ENCODE assay signal across 8 cellular contexts in the genomic region with DNA sequence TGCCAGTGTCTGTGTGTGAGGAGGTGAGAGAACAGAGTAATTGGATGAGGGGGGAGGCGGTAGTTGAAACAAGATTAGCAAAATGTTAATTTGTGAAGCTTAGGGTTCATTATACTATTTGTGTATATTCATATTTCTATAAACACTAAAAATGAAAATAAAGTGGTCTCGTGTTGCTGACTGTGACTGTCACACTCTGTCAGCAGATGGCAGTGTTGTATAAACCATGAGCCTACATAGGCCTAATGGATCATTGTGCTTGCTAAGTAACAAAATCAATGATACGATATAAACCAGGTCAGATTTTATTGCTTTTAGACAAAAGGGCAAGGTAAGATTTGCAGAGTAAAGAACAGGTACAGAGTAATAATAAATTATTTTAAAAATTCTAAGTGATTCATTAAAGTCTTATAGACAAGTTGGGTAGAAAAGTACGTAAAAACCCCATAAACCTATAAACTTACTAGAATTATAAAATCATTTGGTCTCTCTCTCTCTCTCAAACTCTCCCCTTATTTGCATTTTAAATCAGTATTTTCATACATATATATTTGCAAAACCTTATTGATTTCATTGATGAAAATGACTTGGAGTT.
DNase-seq lines count a peak whose midpoint lies in the region; ATAC-seq, FAIRE-seq and TF ChIP-seq lines count a peak whose summit lies in the region.

No MANE protein-coding gene starts in this region.

- no peaks in the 10 kb centered on the region for H3K79me2 ChIP-seq in PC-9 (ENCODE audit: low read depth)

- no peaks in the 10 kb centered on the region for H3K4me1 ChIP-seq in PC-9 (replicated peaks; ENCODE audit: insufficient read depth)
- no peaks in the 10 kb centered on the region for H3K4me1 ChIP-seq in adrenal gland (replicated peaks in 1 of 2)
- no peaks in the 10 kb centered on the region for H3K4me1 ChIP-seq in left ventricle myocardium inferior
- H3K4me1 ChIP-seq in small intestine (ENCODE audit: control insufficient read depth in 2 of 2, insufficient read depth in 1 of 2, low read depth in 1 of 2, low read length in 1 of 2): no peaks in the 10 kb centered on the region

- H2AFZ ChIP-seq in PC-9: no peak overlapping the region

- intact Hi-C loops in PC-9 (cut with micrococcal nuclease; ENCODE audit: unreplicated experiment): loop anchor here (10.0 kb wide), 1 partner anchor 129 kb away; no protein-coding TSS in a partner anchor
- intact Hi-C loops in adrenal gland (cut with DNase I): loop anchor here in 1 of 2 donors (10.0 kb wide), 1 partner anchor 129 kb away; no protein-coding TSS in a partner anchor
- intact Hi-C loops in left ventricle myocardium inferior (cut with micrococcal nuclease): no loop called here

- peak overlapping the region; percentile 42; the same call in 1 of the 2 replicates for H3K4me2 ChIP-seq in PC-9

- H3K4me3 ChIP-seq in PC-9 (no peak overlapping the region), adrenal gland (no peak overlapping the region), left ventricle myocardium inferior (no peak overlapping the region), small intestine (ENCODE audit: low read depth in 1 of 2, low read length in 2 of 2) (no peak overlapping the region)

- TF ChIP-seq CTCF in PC-9 (conservative IDR thresholded peaks at IDR 0.05) (peak; percentile 83), adrenal gland (IDR thresholded peaks at IDR 0.05) (peak; percentile 53 to 80 (median 77)), left ventricle myocardium inferior (IDR thresholded peaks at IDR 0.05; ENCODE audit: borderline replicate concordance) (peak; percentile 88)

- BruUV-seq in PC-9 (replicated peaks; lab: Mats Ljungman, UMichigan): no TSS peak

- H3K36me3 ChIP-seq in PC-9 (ENCODE audit: low read depth) (no peaks in the 10 kb centered on the region), adrenal gland (replicated peaks in 1 of 2) (no peaks in the 10 kb centered on the region), left ventricle myocardium inferior (no peaks in the 10 kb centered on the region), small intestine (ENCODE audit: control insufficient read depth in 2 of 2, insufficient read depth in 2 of 2, low read length in 2 of 2) (no peaks in the 10 kb centered on the region)

- no peaks in the 10 kb centered on the region for H4K20me1 ChIP-seq in PC-9 (ENCODE audit: insufficient read depth)

- H3K9me3 ChIP-seq in PC-9 (ENCODE audit: insufficient read depth, low read depth) (no peaks in the 10 kb centered on the region), adrenal gland (replicated peaks in 1 of 3) (no peaks in the 10 kb centered on the region), left ventricle myocardium inferior (replicated peaks) (no peaks in the 10 kb centered on the region), small intestine (ENCODE audit: control insufficient read depth, low read depth) (no peaks in the 10 kb centered on the region)

- no peaks in the 10 kb centered on the region for H3F3A ChIP-seq in PC-9 (ENCODE audit: insufficient read depth, low read depth)

- peak; percentile 33 for FAIRE-seq in small intestine (lab: Jason Lieb, UNC)

- DNase-seq in COLO829 (ENCODE audit: low spot score): peak; percentile 31
- DNase-seq in PC-9: peak; percentile 23 to 61
- DNase-seq in adrenal gland: peak; percentile 30 to 73 (median 53)
- no peak for DNase-seq in left ventricle myocardium inferior
- DNase-seq in small intestine: peak; percentile 57
- DNase-seq in OCI-M2 (lab: John Stamatoyannopoulos, UW; ENCODE audit: unreplicated experiment): no peak

- CTCF ChIA-PET in PC-9 (lab: Charles Lee): no interaction called here

- POLR2A ChIA-PET in PC-9 (lab: Charles Lee; ENCODE audit: unreplicated experiment): no interaction called here

- H3K27me3 ChIP-seq in PC-9 (ENCODE audit: insufficient read depth, low read depth): peaks cover 14% of the 10 kb centered on the region; the same call in 1 of the 2 replicates
- peaks cover 10% of the 10 kb centered on the region for H3K27me3 ChIP-seq in adrenal gland
- H3K27me3 ChIP-seq in left ventricle myocardium inferior (ENCODE audit: low read depth): peaks cover 42% of the 10 kb centered on the region
- H3K27me3 ChIP-seq in small intestine (ENCODE audit: control insufficient read depth in 2 of 2, insufficient read depth in 2 of 2, low read length in 2 of 2): no peaks in the 10 kb centered on the region

- WGBS in adrenal gland, 4 donors: 24 to 28% (median 27%) methylated on average over 4 of the region's 4 CpGs
- 25 to 28% (median 27%) methylated on average over 4 of the region's 4 CpGs for WGBS in small intestine, 3 donors

- peak; percentile 57 for ATAC-seq in HG03521 (IDR thresholded peaks at IDR 0.05; ENCODE audit: unreplicated experiment)
- ATAC-seq in HG02588 (IDR thresholded peaks at IDR 0.05; ENCODE audit: unreplicated experiment): no peak

- H3K27ac ChIP-seq in PC-9: no peak overlapping the region
- no peak overlapping the region for H3K27ac ChIP-seq in adrenal gland
- H3K27ac ChIP-seq in left ventricle myocardium inferior (replicated peaks): no peak overlapping the region
- no peak overlapping the region for H3K27ac ChIP-seq in small intestine (ENCODE audit: low read depth in 1 of 2, low read length in 1 of 2)

- no peaks in the 10 kb centered on the region for H3K9me2 ChIP-seq in PC-9 (ENCODE audit: insufficient read depth)

- TF ChIP-seq POLR2A in adrenal gland (IDR thresholded peaks at IDR 0.05): no peak

Comparison
In these comparisons a context has a peak if more than half of its experiments do, and no peak if none do; other contexts are left out.
1. DNase-seq: peak in COLO829 (single experiment), PC-9 (2 of 2), adrenal gland (7 of 7) and small intestine (single experiment); none in left ventricle myocardium inferior (single experiment) and OCI-M2 (single experiment).
2. Peak in every context shown above with its lines, with median percentiles within 50 percentile points of each other: CTCF ChIP-seq.